In genomic region chr5:132022737-132023136, GRCh38 we compare ENCODE assay signal across 17 cellular contexts.
DNase-seq lines count a peak whose midpoint lies in the region; ATAC-seq lines count a peak whose summit lies in the region.
"Had no signal": no experiment of that assay in that cellular context is flagged by ENCODE, and none has a peak within 500 bp of the region (broad histone marks: within the 10 kb centered on the region; RNA-seq: fewer than 3 reads in every experiment).

No MANE protein-coding gene starts in this region.

- H3K9me3 Mint-ChIP-seq in T-helper 2 cell treated with Interferon-gamma antibody and Interleukin-4, amounts not matched to agents 5 μg/mL and 100 μg/mL, for 36 hours = no peaks in the 10 kb centered on the region
- H3K9me3 Mint-ChIP-seq in stimulated activated naive CD8-positive, alpha-beta T cell treated with anti-CD3 and anti-CD28 coated beads, Interleukin-15, amount 100 ng/mL, for 72 hours = no peaks in the 10 kb centered on the region
- H3K9me3 Mint-ChIP-seq in activated naive CD8-positive, alpha-beta T cell treated with anti-CD3 and anti-CD28 coated beads, Interleukin-2, amount 50 U/mL, for 24 hours = no peaks in the 10 kb centered on the region
- H3K9me3 Mint-ChIP-seq: activated naive CD8-positive, alpha-beta T cell treated with anti-CD3 and anti-CD28 coated beads, Interleukin-2, amount 10 ng/mL, durations not matched to agents 7 days and 5 days; mesothelial cell of epicardium had no signal

- peaks cover 38% of the 10 kb centered on the region for H3K4me1 Mint-ChIP-seq in T-helper 2 cell treated with Interferon-gamma antibody and Interleukin-4, amounts not matched to agents 5 μg/mL and 100 μg/mL, for 36 hours (ENCODE audit: low read depth)
- peaks cover 29% of the 10 kb centered on the region for H3K4me1 Mint-ChIP-seq in stimulated activated naive CD8-positive, alpha-beta T cell treated with anti-CD3 and anti-CD28 coated beads, Interleukin-15, amount 100 ng/mL, for 72 hours
- H3K4me1 Mint-ChIP-seq in activated naive CD8-positive, alpha-beta T cell treated with anti-CD3 and anti-CD28 coated beads, Interleukin-2, amount 50 U/mL, for 24 hours = peaks cover 36% of the 10 kb centered on the region
- H3K4me1 Mint-ChIP-seq: mesothelial cell of epicardium had no signal

- no peaks in the 10 kb centered on the region for H3K36me3 Mint-ChIP-seq in T-helper 2 cell treated with Interferon-gamma antibody and Interleukin-4, amounts not matched to agents 5 μg/mL and 100 μg/mL, for 36 hours (ENCODE audit: low read depth)
- H3K36me3 Mint-ChIP-seq in activated naive CD8-positive, alpha-beta T cell treated with anti-CD3 and anti-CD28 coated beads, Interleukin-2, amount 50 U/mL, for 24 hours (ENCODE audit: low read depth) = no peaks in the 10 kb centered on the region
- H3K36me3 Mint-ChIP-seq: activated naive CD8-positive, alpha-beta T cell treated with anti-CD3 and anti-CD28 coated beads, Interleukin-2, amount 10 ng/mL, durations not matched to agents 7 days and 5 days; brain; mesothelial cell of epicardium had no signal

- H3K27ac Mint-ChIP-seq in T-helper 2 cell treated with Interferon-gamma antibody and Interleukin-4, amounts not matched to agents 5 μg/mL and 100 μg/mL, for 36 hours = no peak overlapping the region
- no peak overlapping the region for H3K27ac Mint-ChIP-seq in stimulated activated naive CD8-positive, alpha-beta T cell treated with anti-CD3 and anti-CD28 coated beads, Interleukin-15, amount 100 ng/mL, for 72 hours
- no peak overlapping the region for H3K27ac Mint-ChIP-seq in activated naive CD8-positive, alpha-beta T cell treated with anti-CD3 and anti-CD28 coated beads, Interleukin-2, amount 50 U/mL, for 24 hours
- H3K27ac Mint-ChIP-seq: activated naive CD8-positive, alpha-beta T cell treated with anti-CD3 and anti-CD28 coated beads, Interleukin-2, amount 10 ng/mL, durations not matched to agents 7 days and 5 days; brain; mesothelial cell of epicardium had no signal

- DNase-seq in T-helper 2 cell treated with Interferon-gamma antibody and Interleukin-4, amounts not matched to agents 5 μg/mL and 100 μg/mL, for 36 hours (ENCODE audit: low spot score) = peak; percentile 55
- DNase-seq in T-helper 2 cell = no peak
- DNase-seq in stimulated activated naive CD8-positive, alpha-beta T cell treated with anti-CD3 and anti-CD28 coated beads, Interleukin-15, Interleukin-2, amounts not matched to agents 100 U/mL and 50 U/mL, for 24 hours = peak; percentile 69
- no peak for DNase-seq in stimulated activated naive CD8-positive, alpha-beta T cell treated with anti-CD3 and anti-CD28 coated beads, Interleukin-15, amount 100 ng/mL, for 72 hours
- peak; percentile 62 for DNase-seq in activated naive CD8-positive, alpha-beta T cell treated with anti-CD3 and anti-CD28 coated beads, Interleukin-2, amount 50 U/mL, for 24 hours
- no peak for DNase-seq in DMS53 treated with DMSO at 0.1 percent for 48 hours (lab: John Stamatoyannopoulos, UW; ENCODE audit: unreplicated experiment)
- DNase-seq in GF-D8 (lab: John Stamatoyannopoulos, UW) = no peak
- DNase-seq: activated naive CD8-positive, alpha-beta T cell treated with anti-CD3 and anti-CD28 coated beads, Interleukin-2, amount 10 ng/mL, durations not matched to agents 7 days and 5 days; GDM1; left colon; NCI-H1417; NCI-H69; T1000; tibial artery had no signal

- H3K4me3 Mint-ChIP-seq in T-helper 2 cell treated with Interferon-gamma antibody and Interleukin-4, amounts not matched to agents 5 μg/mL and 100 μg/mL, for 36 hours = no peak overlapping the region
- peak overlapping the region in 1 of 2 donors; percentile 11 for H3K4me3 Mint-ChIP-seq in stimulated activated naive CD8-positive, alpha-beta T cell treated with anti-CD3 and anti-CD28 coated beads, Interleukin-15, amount 100 ng/mL, for 72 hours
- peak overlapping the region; percentile 50 for H3K4me3 Mint-ChIP-seq in activated naive CD8-positive, alpha-beta T cell treated with anti-CD3 and anti-CD28 coated beads, Interleukin-2, amount 50 U/mL, for 24 hours
- H3K4me3 Mint-ChIP-seq: activated naive CD8-positive, alpha-beta T cell treated with anti-CD3 and anti-CD28 coated beads, Interleukin-2, amount 10 ng/mL, durations not matched to agents 7 days and 5 days; brain; mesothelial cell of epicardium had no signal

- H3K27me3 Mint-ChIP-seq in T-helper 2 cell treated with Interferon-gamma antibody and Interleukin-4, amounts not matched to agents 5 μg/mL and 100 μg/mL, for 36 hours (ENCODE audit: low read depth) = peaks cover 16% of the 10 kb centered on the region
- peaks cover 11% of the 10 kb centered on the region for H3K27me3 Mint-ChIP-seq in stimulated activated naive CD8-positive, alpha-beta T cell treated with anti-CD3 and anti-CD28 coated beads, Interleukin-15, amount 100 ng/mL, for 72 hours
- peaks cover 2% of the 10 kb centered on the region for H3K27me3 Mint-ChIP-seq in activated naive CD8-positive, alpha-beta T cell treated with anti-CD3 and anti-CD28 coated beads, Interleukin-2, amount 50 U/mL, for 24 hours

- peak; percentile 51 for ATAC-seq in stimulated activated naive CD8-positive, alpha-beta T cell treated with anti-CD3 and anti-CD28 coated beads, Interleukin-15, Interleukin-2, amounts not matched to agents 100 U/mL and 50 U/mL, for 24 hours
- ATAC-seq in stimulated activated naive CD8-positive, alpha-beta T cell treated with anti-CD3 and anti-CD28 coated beads, Interleukin-15, amount 100 ng/mL, for 72 hours = no peak
- peak; percentile 45 for ATAC-seq in activated naive CD8-positive, alpha-beta T cell treated with anti-CD3 and anti-CD28 coated beads, Interleukin-2, amount 50 U/mL, for 24 hours
- ATAC-seq in GM21381 (IDR thresholded peaks at IDR 0.05; ENCODE audit: unreplicated experiment) = no peak
- ATAC-seq: left colon had no signal

Comparison
In these comparisons a context has a peak if more than half of its experiments do, and no peak if none do; other contexts are left out.
1. DNase-seq: peak in T-helper 2 cell treated with Interferon-gamma antibody and Interleukin-4, amounts not matched to agents 5 μg/mL and 100 μg/mL, for 36 hours (single experiment), stimulated activated naive CD8-positive, alpha-beta T cell treated with anti-CD3 and anti-CD28 coated beads, Interleukin-15, Interleukin-2, amounts not matched to agents 100 U/mL and 50 U/mL, for 24 hours (single experiment) and activated naive CD8-positive, alpha-beta T cell treated with anti-CD3 and anti-CD28 coated beads, Interleukin-2, amount 50 U/mL, for 24 hours (single experiment); none in T-helper 2 cell (0 of 5), stimulated activated naive CD8-positive, alpha-beta T cell treated with anti-CD3 and anti-CD28 coated beads, Interleukin-15, amount 100 ng/mL, for 72 hours (0 of 2), DMS53 treated with DMSO at 0.1 percent for 48 hours (single experiment) and GF-D8 (single experiment).
2. ATAC-seq: peak in stimulated activated naive CD8-positive, alpha-beta T cell treated with anti-CD3 and anti-CD28 coated beads, Interleukin-15, Interleukin-2, amounts not matched to agents 100 U/mL and 50 U/mL, for 24 hours (single experiment) and activated naive CD8-positive, alpha-beta T cell treated with anti-CD3 and anti-CD28 coated beads, Interleukin-2, amount 50 U/mL, for 24 hours (single experiment); none in stimulated activated naive CD8-positive, alpha-beta T cell treated with anti-CD3 and anti-CD28 coated beads, Interleukin-15, amount 100 ng/mL, for 72 hours (single experiment) and GM21381 (single experiment).